Comparison of ENCODE assay signal across 1 cellular context in the genomic region with DNA sequence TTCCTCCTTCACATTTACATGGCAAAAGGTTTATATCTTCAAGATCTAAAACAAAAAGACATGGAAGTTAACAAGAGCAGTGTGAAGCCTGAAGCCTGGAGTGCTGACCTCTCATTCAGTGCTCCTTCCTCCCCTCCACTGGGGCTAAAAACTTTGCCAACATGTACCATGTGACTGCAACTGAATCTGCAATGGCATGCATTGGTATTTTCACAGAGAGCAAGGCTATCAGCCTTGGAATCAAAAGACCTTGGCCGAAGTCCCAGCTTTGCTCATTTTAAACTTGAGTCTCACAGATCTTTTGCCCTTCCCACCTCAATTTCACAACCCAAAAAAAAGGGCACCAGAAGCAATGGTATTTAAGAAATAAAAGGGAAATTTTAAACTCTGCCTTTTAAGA.
TF ChIP-seq lines count a peak whose summit lies in the region.

No MANE protein-coding gene starts in this region.

TF ChIP-seq in SK-N-SH, 30 proteins besides CTCF, POLR2A, EP300 and RAD21 (continued from another document):
- TF ChIP-seq, protein P1, sequence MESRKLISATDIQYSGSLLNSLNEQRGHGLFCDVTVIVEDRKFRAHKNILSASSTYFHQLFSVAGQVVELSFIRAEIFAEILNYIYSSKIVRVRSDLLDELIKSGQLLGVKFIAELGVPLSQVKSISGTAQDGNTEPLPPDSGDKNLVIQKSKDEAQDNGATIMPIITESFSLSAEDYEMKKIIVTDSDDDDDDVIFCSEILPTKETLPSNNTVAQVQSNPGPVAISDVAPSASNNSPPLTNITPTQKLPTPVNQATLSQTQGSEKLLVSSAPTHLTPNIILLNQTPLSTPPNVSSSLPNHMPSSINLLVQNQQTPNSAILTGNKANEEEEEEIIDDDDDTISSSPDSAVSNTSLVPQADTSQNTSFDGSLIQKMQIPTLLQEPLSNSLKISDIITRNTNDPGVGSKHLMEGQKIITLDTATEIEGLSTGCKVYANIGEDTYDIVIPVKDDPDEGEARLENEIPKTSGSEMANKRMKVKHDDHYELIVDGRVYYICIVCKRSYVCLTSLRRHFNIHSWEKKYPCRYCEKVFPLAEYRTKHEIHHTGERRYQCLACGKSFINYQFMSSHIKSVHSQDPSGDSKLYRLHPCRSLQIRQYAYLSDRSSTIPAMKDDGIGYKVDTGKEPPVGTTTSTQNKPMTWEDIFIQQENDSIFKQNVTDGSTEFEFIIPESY (IDR thresholded peaks at IDR 0.05; ENCODE audit: borderline replicate concordance, low read depth), result no peak
- TF ChIP-seq JUND (IDR thresholded peaks at IDR 0.05) (peak; percentile 58; the same call in 1 of the 2 replicates), SMC3 (IDR thresholded peaks at IDR 0.05; ENCODE audit: low read depth, low read length) (no peak), YY1 (IDR thresholded peaks at IDR 0.05; ENCODE audit: low read depth) (no peak), FOSL2 (IDR thresholded peaks at IDR 0.05; ENCODE audit: borderline replicate concordance, low read depth) (peak; percentile 16; the same call in 1 of the 2 replicates), FOXM1 (IDR thresholded peaks at IDR 0.05; ENCODE audit: low read depth) (no peak), RCOR1 (IDR thresholded peaks at IDR 0.05; ENCODE audit: low read length) (no peak), ELF1 (IDR thresholded peaks at IDR 0.05) (0 out of 2 replicates have a peak, but pooled peaks have one; percentile 16), MXI1 (IDR thresholded peaks at IDR 0.05; ENCODE audit: low read depth, low read length) (no peak), GATA2 (CRISPR knock-in tag; IDR thresholded peaks at IDR 0.05) (no peak), TAF1 (IDR thresholded peaks at IDR 0.05; ENCODE audit: borderline replicate concordance, low read depth, low read length) (no peak), TCF12 (IDR thresholded peaks at IDR 0.05) (peak; percentile 72; the same call in 1 of the 2 replicates), POLR2AphosphoS5 (IDR thresholded peaks at IDR 0.05; ENCODE audit: low read depth, low read length) (peak; percentile 15; the same call in 1 of the 2 replicates), CHD2 (IDR thresholded peaks at IDR 0.05; ENCODE audit: low read length, partially characterized antibody) (no peak), FOXJ3 (CRISPR knock-in tag; IDR thresholded peaks at IDR 0.05) (no peak), EZH2phosphoT487 (IDR thresholded peaks at IDR 0.05; ENCODE audit: borderline replicate concordance, low read depth) (no peak), NFIC (IDR thresholded peaks at IDR 0.05; ENCODE audit: borderline replicate concordance) (peak; percentile 97), SIN3A (IDR thresholded peaks at IDR 0.05; ENCODE audit: borderline replicate concordance, low read depth, low read length) (no peak), RXRA (IDR thresholded peaks at IDR 0.05; ENCODE audit: borderline replicate concordance, low read depth) (peak; percentile 39; the same call in 1 of the 2 replicates), NRF1 (IDR thresholded peaks at IDR 0.05; ENCODE audit: low read depth, low read length) (no peak), MEF2A (IDR thresholded peaks at IDR 0.05; ENCODE audit: borderline replicate concordance, low read depth) (no peak), RFX5 (IDR thresholded peaks at IDR 0.05; ENCODE audit: low read length) (no peak)
- TF ChIP-seq, protein P2, sequence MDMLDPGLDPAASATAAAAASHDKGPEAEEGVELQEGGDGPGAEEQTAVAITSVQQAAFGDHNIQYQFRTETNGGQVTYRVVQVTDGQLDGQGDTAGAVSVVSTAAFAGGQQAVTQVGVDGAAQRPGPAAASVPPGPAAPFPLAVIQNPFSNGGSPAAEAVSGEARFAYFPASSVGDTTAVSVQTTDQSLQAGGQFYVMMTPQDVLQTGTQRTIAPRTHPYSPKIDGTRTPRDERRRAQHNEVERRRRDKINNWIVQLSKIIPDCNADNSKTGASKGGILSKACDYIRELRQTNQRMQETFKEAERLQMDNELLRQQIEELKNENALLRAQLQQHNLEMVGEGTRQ (IDR thresholded peaks at IDR 0.05; ENCODE audit: borderline replicate concordance, low read depth, low read length), result no peak
- TF ChIP-seq, protein P3, sequence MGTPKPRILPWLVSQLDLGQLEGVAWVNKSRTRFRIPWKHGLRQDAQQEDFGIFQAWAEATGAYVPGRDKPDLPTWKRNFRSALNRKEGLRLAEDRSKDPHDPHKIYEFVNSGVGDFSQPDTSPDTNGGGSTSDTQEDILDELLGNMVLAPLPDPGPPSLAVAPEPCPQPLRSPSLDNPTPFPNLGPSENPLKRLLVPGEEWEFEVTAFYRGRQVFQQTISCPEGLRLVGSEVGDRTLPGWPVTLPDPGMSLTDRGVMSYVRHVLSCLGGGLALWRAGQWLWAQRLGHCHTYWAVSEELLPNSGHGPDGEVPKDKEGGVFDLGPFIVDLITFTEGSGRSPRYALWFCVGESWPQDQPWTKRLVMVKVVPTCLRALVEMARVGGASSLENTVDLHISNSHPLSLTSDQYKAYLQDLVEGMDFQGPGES (IDR thresholded peaks at IDR 0.05; ENCODE audit: low read depth, low read length), result no peak
- TF ChIP-seq, protein P4, sequence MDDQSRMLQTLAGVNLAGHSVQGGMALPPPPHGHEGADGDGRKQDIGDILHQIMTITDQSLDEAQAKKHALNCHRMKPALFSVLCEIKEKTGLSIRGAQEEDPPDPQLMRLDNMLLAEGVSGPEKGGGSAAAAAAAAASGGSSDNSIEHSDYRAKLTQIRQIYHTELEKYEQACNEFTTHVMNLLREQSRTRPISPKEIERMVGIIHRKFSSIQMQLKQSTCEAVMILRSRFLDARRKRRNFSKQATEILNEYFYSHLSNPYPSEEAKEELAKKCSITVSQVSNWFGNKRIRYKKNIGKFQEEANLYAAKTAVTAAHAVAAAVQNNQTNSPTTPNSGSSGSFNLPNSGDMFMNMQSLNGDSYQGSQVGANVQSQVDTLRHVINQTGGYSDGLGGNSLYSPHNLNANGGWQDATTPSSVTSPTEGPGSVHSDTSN (IDR thresholded peaks at IDR 0.05), result peak; percentile 36; the same call in 1 of the 2 replicates
TF ChIP-seq in SK-N-SH: peak in this region for 11.
